Comparison of ENCODE assay signal across 21 cellular contexts in the genomic region with DNA sequence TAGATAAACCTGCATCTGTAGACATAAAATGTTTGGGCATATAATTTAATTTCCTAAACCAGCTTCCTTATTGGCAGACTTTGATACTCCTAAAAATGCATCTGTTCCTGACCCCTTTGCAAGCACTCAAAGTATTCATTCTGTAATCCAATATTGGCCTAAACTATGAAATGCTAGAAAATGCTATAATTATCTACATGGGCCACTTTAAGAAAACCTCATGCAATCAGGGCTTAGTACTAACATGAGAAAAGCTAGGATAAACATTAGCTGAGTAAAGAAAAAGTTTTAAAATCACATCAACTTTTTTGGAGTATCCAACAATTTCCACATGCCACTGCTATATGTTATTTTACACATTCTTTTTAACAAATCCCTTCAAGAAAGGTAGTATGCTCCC. TPM values are rescaled to one million over a fixed set of nuclear protein-coding genes. Genes with fewer than 3 reads are reported as not detected.
DNase-seq lines count a peak whose midpoint lies in the region; ATAC-seq, FAIRE-seq and TF ChIP-seq lines count a peak whose summit lies in the region.
"Had no signal": no experiment of that assay in that cellular context is flagged by ENCODE, and none has a peak within 500 bp of the region (broad histone marks: within the 10 kb centered on the region; RNA-seq: fewer than 3 reads in every experiment).

No MANE protein-coding gene starts in this region.

- no peak overlapping the region for H2AFZ ChIP-seq in keratinocyte (ENCODE audit: control insufficient read depth, low read length)

- TF ChIP-seq CTCF in HFFc6 (IDR thresholded peaks at IDR 0.05) (no peak), MCF 10A (IDR thresholded peaks at IDR 0.05; ENCODE audit: unreplicated experiment) (no peak), keratinocyte (optimal IDR thresholded peaks at IDR 0.05 in 1 of 3, IDR thresholded peaks at IDR 0.05 in 1 of 3, conservative IDR thresholded peaks at IDR 0.05 in 1 of 3; ENCODE audit: extremely low read depth in 1 of 3, insufficient read depth in 2 of 3, low read length in 3 of 3) (no peak), type B pancreatic cell (conservative IDR thresholded peaks at IDR 0.05) (no peak), CD14-positive monocyte (IDR thresholded peaks at IDR 0.05) (no peak)

- H3K79me2 ChIP-seq in keratinocyte (ENCODE audit: control insufficient read depth, insufficient read depth, low read length) = peaks cover 52% of the 10 kb centered on the region

- H3K4me1 Mint-ChIP-seq in HFFc6 (ENCODE audit: low read depth) = peaks cover 82% of the 10 kb centered on the region
- H3K4me1 Mint-ChIP-seq in MCF 10A (ENCODE audit: insufficient read depth, unreplicated experiment) = peaks cover 34% of the 10 kb centered on the region
- H3K4me1 Mint-ChIP-seq in type B pancreatic cell (ENCODE audit: unreplicated experiment) = peaks cover 47% of the 10 kb centered on the region
- no peaks in the 10 kb centered on the region for H3K4me1 Mint-ChIP-seq in CD14-positive monocyte

- no peaks in the 10 kb centered on the region for H3K9me1 ChIP-seq in keratinocyte (ENCODE audit: control insufficient read depth, extremely low read depth, insufficient read depth, low read length)

- DNase-seq in HFFc6 = no peak
- DNase-seq in MCF 10A (ENCODE audit: unreplicated experiment) = no peak
- no peak for DNase-seq in keratinocyte (ENCODE audit: low read depth, low spot score)
- DNase-seq in type B pancreatic cell (ENCODE audit: extremely low spot score, unreplicated experiment) = no peak
- no peak for DNase-seq in superior temporal gyrus (ENCODE audit: extremely low spot score)
- no peak for DNase-seq in CD14-positive monocyte (ENCODE audit: low spot score)
- DNase-seq: activated CD4-positive, CD25-positive, alpha-beta regulatory T cell; activated CD8-positive, alpha-beta T cell treated with anti-CD3 and anti-CD28 coated beads for 36 hours; activated naive CD4-positive, alpha-beta T cell treated with Interleukin-2 at 50 U/mL for 16 hours; activated T-cell treated with anti-CD3 and anti-CD28 coated beads, Interleukin-2, amount 50 U/mL, for 1 hour; anterior cingulate cortex; cerebellar nuclear complex; GOT3; midbrain; NCI-H1436 treated with DMSO at 0.1 percent for 48 hours; NCI-H82; T-helper 9 cell had no signal

- H3K4me3 Mint-ChIP-seq in HFFc6 = peak overlapping the region; percentile 73; the same call in 1 of the 2 replicates
- H3K4me3 Mint-ChIP-seq in MCF 10A (ENCODE audit: unreplicated experiment) = no peak overlapping the region
- peak overlapping the region; percentile 37 for H3K4me3 Mint-ChIP-seq in type B pancreatic cell
- H3K4me3 Mint-ChIP-seq in CD14-positive monocyte = no peak overlapping the region
- H3K4me3 Mint-ChIP-seq: activated CD8-positive, alpha-beta T cell treated with anti-CD3 and anti-CD28 coated beads for 36 hours had no signal

- FAIRE-seq in keratinocyte (lab: Jason Lieb, UNC) = no peak
- FAIRE-seq: frontal cortex had no signal

- peak overlapping the region; percentile 55 for H3K4me2 ChIP-seq in keratinocyte (ENCODE audit: control insufficient read depth, extremely low read depth, insufficient read depth, low read depth, low read length)

- H3K9me3 ChIP-seq in keratinocyte (ENCODE audit: control insufficient read depth, low read depth, low read length) = no peaks in the 10 kb centered on the region
- H3K9me3 ChIP-seq: Peyer's patch had no signal

- CTCF ChIA-PET in MCF 10A (lab: Yijun Ruan, JAX) = interaction anchor here (0.6 to 0.7 kb wide), 2 partner anchors 83 to 215 kb away, joined by 3 to 4 read pairs; no protein-coding TSS in a partner anchor

- no peaks in the 10 kb centered on the region for H4K20me1 ChIP-seq in keratinocyte (ENCODE audit: control insufficient read depth, extremely low read depth, insufficient read depth, low read length)

- intact Hi-C loops in MCF 10A (cut with micrococcal nuclease) (no loop called here), CD14-positive monocyte (cut with micrococcal nuclease) (no loop called here)

- BruUV-seq in MCF 10A (replicated peaks; lab: Mats Ljungman, UMichigan) = no TSS peak

- peak overlapping the region; percentile 82 for H3K27ac Mint-ChIP-seq in HFFc6
- H3K27ac Mint-ChIP-seq in MCF 10A (ENCODE audit: low read depth, unreplicated experiment) = peak overlapping the region; percentile 89
- H3K27ac Mint-ChIP-seq in type B pancreatic cell = peak overlapping the region; percentile 97
- H3K27ac Mint-ChIP-seq in CD14-positive monocyte = no peak overlapping the region
- H3K27ac Mint-ChIP-seq: activated CD8-positive, alpha-beta T cell treated with anti-CD3 and anti-CD28 coated beads for 36 hours had no signal

- no peaks in the 10 kb centered on the region for H3K36me3 ChIP-seq in keratinocyte (ENCODE audit: control insufficient read depth in 2 of 2, extremely low read depth in 1 of 2, insufficient read depth in 2 of 2, low read length in 2 of 2)
- H3K36me3 ChIP-seq: Peyer's patch had no signal

- H3K27me3 ChIP-seq in keratinocyte (ENCODE audit: control insufficient read depth, extremely low read depth, insufficient read depth, low read length) = no peaks in the 10 kb centered on the region
- H3K27me3 ChIP-seq: Peyer's patch had no signal

- peak overlapping the region; percentile 84 for H3K27ac ChIP-seq in keratinocyte (ENCODE audit: control insufficient read depth, insufficient read depth, low read length)
- H3K27ac ChIP-seq: SK-N-MC had no signal

- ATAC-seq in HG03045 (IDR thresholded peaks at IDR 0.05; ENCODE audit: unreplicated experiment) = no peak

- peaks cover 3% of the 10 kb centered on the region for H3K27me3 Mint-ChIP-seq in HFFc6 (ENCODE audit: insufficient read depth)
- no peaks in the 10 kb centered on the region for H3K27me3 Mint-ChIP-seq in MCF 10A (ENCODE audit: insufficient read depth, unreplicated experiment)
- H3K27me3 Mint-ChIP-seq in type B pancreatic cell = no peaks in the 10 kb centered on the region
- H3K27me3 Mint-ChIP-seq in CD14-positive monocyte (ENCODE audit: low read depth in 3 of 3) = peaks cover 5 to 7% (median 6%) of the 10 kb centered on the region in 3 donors

- H3K36me3 Mint-ChIP-seq in HFFc6 (ENCODE audit: low read depth) (no peaks in the 10 kb centered on the region), MCF 10A (ENCODE audit: insufficient read depth, unreplicated experiment) (peaks cover 11% of the 10 kb centered on the region), type B pancreatic cell (peaks cover 8% of the 10 kb centered on the region), CD14-positive monocyte (no peaks in the 10 kb centered on the region)

- H3K9ac ChIP-seq in keratinocyte (ENCODE audit: control insufficient read depth, extremely low read depth, insufficient read depth, low read length) = no peak overlapping the region

- dilution Hi-C loops in keratinocyte (cut with MboI; ENCODE audit: extremely low pct_ligation_motif_present, low sequenced_read_pairs) = no loop called here

- H3K9me3 Mint-ChIP-seq in HFFc6 (no peaks in the 10 kb centered on the region), MCF 10A (ENCODE audit: unreplicated experiment) (no peaks in the 10 kb centered on the region), type B pancreatic cell (peaks cover 4% of the 10 kb centered on the region), CD14-positive monocyte (peaks cover 0 to 5% (median 2%) of the 10 kb centered on the region in 7 donors)

- POLR2A ChIA-PET in MCF 10A (lab: Yijun Ruan, JAX) = interaction anchor here (1.2 to 1.4 kb wide), 2 partner anchors 12 to 15 kb away, joined by 4 read pairs; no protein-coding TSS in a partner anchor

- peaks cover 50% of the 10 kb centered on the region for H3K4me1 ChIP-seq in keratinocyte (ENCODE audit: control insufficient read depth, extremely low read depth, insufficient read depth, low read length)

- H3K4me3 ChIP-seq in keratinocyte (ENCODE audit: control insufficient read depth in 2 of 3, extremely low read depth in 1 of 3, insufficient read depth in 2 of 3, low read depth in 1 of 3, low read length in 3 of 3) = no peak overlapping the region
- H3K4me3 ChIP-seq: Peyer's patch, SK-N-MC had no signal

RNA-seq across cellular contexts. Expression of a gene that starts 57.2 kb away (rescaled TPM):
- total RNA-seq in HFFc6 (2021; fragmentation: NEBNext Ultra II Directional; extraction: Animal tissue kit (Norgen Biotek cat#: 25700)) = 10 to 100 TPM; 19.9 to 24.3 (median 23.1) TPM
- total RNA-seq in MCF 10A (2022) (49.6 and 70.0 TPM in 2 replicates), type B pancreatic cell (ENCODE audit: low replicate concordance) (52.3 and 54.1 TPM in 2 replicates)
- polyA plus RNA-seq in keratinocyte (34.0 to 58.0 TPM (median 46.4 TPM) in 3 replicates), CD14-positive monocyte (under 1 TPM in 1 of 2 donors, not detected in 1; 0.51 TPM)
- 76.3 TPM for polyA plus RNA-seq in keratinocyte (2011; ENCODE audit: low read depth)
- 34.9 and 48.6 TPM in 2 replicates for polyA plus RNA-seq in keratinocyte (2011; cell fraction: cytosol; rRNA removed)
- polyA plus RNA-seq in keratinocyte (2011; cell fraction: nucleus; rRNA removed) = 37.7 and 42.4 TPM in 2 replicates
- polyA plus RNA-seq in keratinocyte (2012; ENCODE audit: low replicate concordance) = 32.6 and 38.9 TPM in 2 replicates
- 35.6 to 90.2 TPM (median 58.4 TPM) in 3 replicates for polyA minus RNA-seq in keratinocyte
- 48.2 TPM for polyA minus RNA-seq in keratinocyte (2011; cell fraction: cytosol; rRNA and poly(A)+ RNA removed)
- polyA minus RNA-seq in keratinocyte (2011; cell fraction: nucleus; rRNA and poly(A)+ RNA removed) = 41.0 and 75.0 TPM in 2 replicates

Comparison
In these comparisons a context has a peak if more than half of its experiments do, and no peak if none do; other contexts are left out.
1. H3K27ac Mint-ChIP-seq: peak in HFFc6 (single experiment), MCF 10A (single experiment) and type B pancreatic cell (single experiment); none in CD14-positive monocyte (0 of 7).
2. H3K4me3 Mint-ChIP-seq: peak in HFFc6 (single experiment) and type B pancreatic cell (single experiment); none in MCF 10A (single experiment) and CD14-positive monocyte (0 of 2).